Comparison of ENCODE assay signal across 8 cellular contexts in genomic region chr6:154510144-154510905, GRCh38. TPM values are rescaled to one million over a fixed set of nuclear protein-coding genes. Genes with fewer than 3 reads are reported as not detected.
DNase-seq lines count a peak whose midpoint lies in the region; ATAC-seq and TF ChIP-seq lines count a peak whose summit lies in the region.

TSS of gene CNKSR3 (minus strand) at chr6:154510685. CDS start at chr6:154510114, 571 bp downstream.

- H2BK5ac ChIP-seq in trophoblast cell (ENCODE audit: low read depth, low read length, poor library complexity), result no peak within 1 kb of the TSS

- H3K79me2 ChIP-seq in trophoblast cell (ENCODE audit: control insufficient read depth, insufficient read depth, low read length, poor library complexity) (peaks cover 2% of the 10 kb centered on the region), Karpas-422 (ENCODE audit: low read length) (no peaks in the 10 kb centered on the region)

- peak within 1 kb of the TSS; percentile 27 for H4K91ac ChIP-seq in trophoblast cell (ENCODE audit: low read depth, low read length)

- H3K14ac ChIP-seq in trophoblast cell (ENCODE audit: low read length), result peak within 1 kb of the TSS; percentile 48

- H3K18ac ChIP-seq in trophoblast cell (ENCODE audit: low read length), result peak within 1 kb of the TSS; percentile 34

- no CpG with 5 or more reads among the region's 86 CpGs for WGBS in trophoblast cell (ENCODE audit: extremely low coverage, insufficient coverage, insufficient read length)

- peak within 1 kb of the TSS; percentile 96 to 98 for H3K27ac ChIP-seq in right atrium auricular region
- H3K27ac ChIP-seq in trophoblast cell (ENCODE audit: low read depth, low read length), result peak within 1 kb of the TSS; percentile 71
- no peak within 1 kb of the TSS for H3K27ac ChIP-seq in Karpas-422 (ENCODE audit: low read length)

- H3K36me3 ChIP-seq in right atrium auricular region (no peaks in the 10 kb centered on the region), trophoblast cell (ENCODE audit: control insufficient read depth in 1 of 2, insufficient read depth in 2 of 2, low read length in 2 of 2) (no peaks in the 10 kb centered on the region), Karpas-422 (ENCODE audit: insufficient read depth, low read length) (no peaks in the 10 kb centered on the region)

- no peaks in the 10 kb centered on the region for H4K20me1 ChIP-seq in Karpas-422 (ENCODE audit: insufficient read depth, low read depth, low read length)

- H2AK5ac ChIP-seq in trophoblast cell (ENCODE audit: low read length), result no peak within 1 kb of the TSS

- ATAC-seq in GM21367 (IDR thresholded peaks at IDR 0.05; ENCODE audit: unreplicated experiment), result peak; percentile 68

- peak within 1 kb of the TSS; percentile 31 for H4K12ac ChIP-seq in trophoblast cell (ENCODE audit: low read depth, low read length)

- no peak within 1 kb of the TSS for H2BK12ac ChIP-seq in trophoblast cell (ENCODE audit: low read length)

- H3K23ac ChIP-seq in trophoblast cell (ENCODE audit: low read length), result no peak within 1 kb of the TSS

- H4K8ac ChIP-seq in trophoblast cell (ENCODE audit: low read depth, low read length), result peak within 1 kb of the TSS; percentile 63

- DNase-seq in DMS153 treated with DMSO at 0.1 percent for 48 hours (lab: John Stamatoyannopoulos, UW; ENCODE audit: unreplicated experiment), result peak; percentile 86
- DNase-seq in HS-5 (ENCODE audit: low read depth), result peak; percentile 63
- peak; percentile 51 for DNase-seq in NOMO-1 treated with DMSO at 0.1 percent for 48 hours (lab: John Stamatoyannopoulos, UW; ENCODE audit: unreplicated experiment)
- DNase-seq in anterior cingulate cortex (lab: John Stamatoyannopoulos, UW), result peak in 53 of 58 donors; percentile 10 to 81 (median 61)
- peak; percentile 82 for DNase-seq in right atrium auricular region (ENCODE audit: low spot score)
- DNase-seq in trophoblast cell, result peak; percentile 73 to 88
- no peak for DNase-seq in Karpas-422

- no peak within 1 kb of the TSS for H2BK120ac ChIP-seq in trophoblast cell (ENCODE audit: insufficient read depth, low read length, poor library complexity)

- H3K9me2 ChIP-seq in Karpas-422 (replicated peaks; ENCODE audit: insufficient read depth, low read length), result no peaks in the 10 kb centered on the region

- H3K9ac ChIP-seq in trophoblast cell (ENCODE audit: low read length), result peak within 1 kb of the TSS; percentile 78
- H3K9ac ChIP-seq in Karpas-422 (ENCODE audit: low read length), result no peak within 1 kb of the TSS

- no peak for TF ChIP-seq CTCF in right atrium auricular region (IDR thresholded peaks at IDR 0.05)

- H3K79me1 ChIP-seq in trophoblast cell (ENCODE audit: low read length), result no peaks in the 10 kb centered on the region

- H3K27me3 ChIP-seq in right atrium auricular region (no peaks in the 10 kb centered on the region), trophoblast cell (ENCODE audit: insufficient read depth, low read length) (no peaks in the 10 kb centered on the region), Karpas-422 (ENCODE audit: low read length) (no peaks in the 10 kb centered on the region)

- H3K4me3 ChIP-seq in right atrium auricular region, result peak within 1 kb of the TSS; percentile 79 to 85
- peak within 1 kb of the TSS; percentile 77 for H3K4me3 ChIP-seq in trophoblast cell (ENCODE audit: low read depth, low read length)
- no peak within 1 kb of the TSS for H3K4me3 ChIP-seq in Karpas-422 (ENCODE audit: low read length)

- H3K9me3 ChIP-seq in right atrium auricular region (no peaks in the 10 kb centered on the region), trophoblast cell (ENCODE audit: insufficient read depth, low read depth, low read length) (no peaks in the 10 kb centered on the region), Karpas-422 (ENCODE audit: low read length) (no peaks in the 10 kb centered on the region)

- peak within 1 kb of the TSS; percentile 99 for H3K4me2 ChIP-seq in trophoblast cell (ENCODE audit: low read length)
- no peak within 1 kb of the TSS for H3K4me2 ChIP-seq in Karpas-422 (ENCODE audit: low read depth, low read length, poor library complexity, severe bottlenecking)

- H3K4me1 ChIP-seq in right atrium auricular region, result peaks cover 0 to 37% of the 10 kb centered on the region in 2 donors
- peaks cover 5 to 7% of the 10 kb centered on the region in 2 experiments for H3K4me1 ChIP-seq in trophoblast cell (ENCODE audit: control insufficient read depth in 1 of 2, insufficient read depth in 2 of 2, low read length in 2 of 2)
- no peaks in the 10 kb centered on the region for H3K4me1 ChIP-seq in Karpas-422 (ENCODE audit: low read length)

- H3K4ac ChIP-seq in trophoblast cell (ENCODE audit: low read depth, low read length), result no peak within 1 kb of the TSS

- H2AFZ ChIP-seq in trophoblast cell (ENCODE audit: insufficient read depth, low read length, poor library complexity) (peak within 1 kb of the TSS; percentile 77), Karpas-422 (ENCODE audit: low read length) (no peak within 1 kb of the TSS)

RNA-seq across cellular contexts. Expression of gene CNKSR3, which starts in this region (rescaled TPM):
- total RNA-seq in right atrium auricular region, result 10 to 100 TPM; 11.5 to 16.8 TPM
- 1.1 and 1.2 TPM in 2 replicates for polyA plus RNA-seq in trophoblast cell (2013)
- total RNA-seq in Karpas-422 (2014; rRNA removed; shearing (Covaris generic); ENCODE audit: low replicate concordance), result under 0.01 TPM in 1 of 2 replicates, not detected in the other

Comparison
In these comparisons a context has a peak if more than half of its experiments do, and no peak if none do; other contexts are left out.
1. RNA of gene CNKSR3 (total RNA-seq): 11.5 to 16.8 TPM in right atrium auricular region; under 0.01 TPM in Karpas-422; every median in the first group is over 10 times any median in the second.